3 cellular contexts compared by ENCODE assay signal in the genomic region with DNA sequence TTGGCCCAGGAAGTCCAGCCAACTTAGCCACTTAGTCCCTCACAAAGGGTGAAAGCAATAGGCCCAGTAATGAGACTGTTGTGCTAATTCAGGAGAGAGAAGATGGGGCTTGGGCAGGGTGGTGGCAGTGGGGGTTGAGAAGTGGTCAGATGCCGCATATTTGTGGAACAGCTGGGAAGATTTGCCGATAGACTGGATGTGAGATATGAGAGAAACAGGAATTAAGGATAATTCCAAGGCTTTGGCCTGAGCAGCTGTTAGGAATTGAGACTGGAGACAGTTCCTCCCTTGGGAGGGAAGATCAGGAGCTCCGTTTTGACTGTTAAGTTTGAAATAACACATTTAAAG.
TF ChIP-seq lines count a peak whose summit lies in the region.

No MANE protein-coding gene starts in this region.

TF ChIP-seq in SK-N-SH, 30 proteins besides CTCF, POLR2A, EP300 and RAD21:
- TF ChIP-seq, protein P1, sequence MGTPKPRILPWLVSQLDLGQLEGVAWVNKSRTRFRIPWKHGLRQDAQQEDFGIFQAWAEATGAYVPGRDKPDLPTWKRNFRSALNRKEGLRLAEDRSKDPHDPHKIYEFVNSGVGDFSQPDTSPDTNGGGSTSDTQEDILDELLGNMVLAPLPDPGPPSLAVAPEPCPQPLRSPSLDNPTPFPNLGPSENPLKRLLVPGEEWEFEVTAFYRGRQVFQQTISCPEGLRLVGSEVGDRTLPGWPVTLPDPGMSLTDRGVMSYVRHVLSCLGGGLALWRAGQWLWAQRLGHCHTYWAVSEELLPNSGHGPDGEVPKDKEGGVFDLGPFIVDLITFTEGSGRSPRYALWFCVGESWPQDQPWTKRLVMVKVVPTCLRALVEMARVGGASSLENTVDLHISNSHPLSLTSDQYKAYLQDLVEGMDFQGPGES (IDR thresholded peaks at IDR 0.05; ENCODE audit: low read depth, low read length): no peak
- TF ChIP-seq FOSL2 (IDR thresholded peaks at IDR 0.05; ENCODE audit: borderline replicate concordance, low read depth): no peak
- TF ChIP-seq TEAD4 (IDR thresholded peaks at IDR 0.05; ENCODE audit: borderline replicate concordance, insufficient read depth): no peak
- no peak for TF ChIP-seq FOXJ3 (CRISPR knock-in tag; IDR thresholded peaks at IDR 0.05)
- TF ChIP-seq SIN3A (IDR thresholded peaks at IDR 0.05; ENCODE audit: borderline replicate concordance, low read depth, low read length): no peak
- no peak for TF ChIP-seq MEF2A (IDR thresholded peaks at IDR 0.05; ENCODE audit: borderline replicate concordance, low read depth)

TF ChIP-seq in SK-N-SH treated with all-trans-retinoic acid at 6 μM for 48 hours, 23 proteins besides CTCF, POLR2A, EP300 and RAD21 (continued from another document):
- TF ChIP-seq, protein P2, sequence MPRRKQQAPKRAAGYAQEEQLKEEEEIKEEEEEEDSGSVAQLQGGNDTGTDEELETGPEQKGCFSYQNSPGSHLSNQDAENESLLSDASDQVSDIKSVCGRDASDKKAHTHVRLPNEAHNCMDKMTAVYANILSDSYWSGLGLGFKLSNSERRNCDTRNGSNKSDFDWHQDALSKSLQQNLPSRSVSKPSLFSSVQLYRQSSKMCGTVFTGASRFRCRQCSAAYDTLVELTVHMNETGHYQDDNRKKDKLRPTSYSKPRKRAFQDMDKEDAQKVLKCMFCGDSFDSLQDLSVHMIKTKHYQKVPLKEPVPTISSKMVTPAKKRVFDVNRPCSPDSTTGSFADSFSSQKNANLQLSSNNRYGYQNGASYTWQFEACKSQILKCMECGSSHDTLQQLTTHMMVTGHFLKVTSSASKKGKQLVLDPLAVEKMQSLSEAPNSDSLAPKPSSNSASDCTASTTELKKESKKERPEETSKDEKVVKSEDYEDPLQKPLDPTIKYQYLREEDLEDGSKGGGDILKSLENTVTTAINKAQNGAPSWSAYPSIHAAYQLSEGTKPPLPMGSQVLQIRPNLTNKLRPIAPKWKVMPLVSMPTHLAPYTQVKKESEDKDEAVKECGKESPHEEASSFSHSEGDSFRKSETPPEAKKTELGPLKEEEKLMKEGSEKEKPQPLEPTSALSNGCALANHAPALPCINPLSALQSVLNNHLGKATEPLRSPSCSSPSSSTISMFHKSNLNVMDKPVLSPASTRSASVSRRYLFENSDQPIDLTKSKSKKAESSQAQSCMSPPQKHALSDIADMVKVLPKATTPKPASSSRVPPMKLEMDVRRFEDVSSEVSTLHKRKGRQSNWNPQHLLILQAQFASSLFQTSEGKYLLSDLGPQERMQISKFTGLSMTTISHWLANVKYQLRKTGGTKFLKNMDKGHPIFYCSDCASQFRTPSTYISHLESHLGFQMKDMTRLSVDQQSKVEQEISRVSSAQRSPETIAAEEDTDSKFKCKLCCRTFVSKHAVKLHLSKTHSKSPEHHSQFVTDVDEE (CRISPR knock-in tag; IDR thresholded peaks at IDR 0.05): no peak
- no peak for TF ChIP-seq OSR1 (CRISPR knock-in tag; IDR thresholded peaks at IDR 0.05)

TF ChIP-seq in H1, 55 proteins besides CTCF, POLR2A, EP300 and RAD21 (continued from another document):
- TF ChIP-seq BRCA1 (IDR thresholded peaks at IDR 0.05; ENCODE audit: low read depth, low read length): no peak
- no peak for TF ChIP-seq ATF3 (IDR thresholded peaks at IDR 0.05; ENCODE audit: insufficient read depth, low read depth, low read length)
- no peak for TF ChIP-seq RFX5 (IDR thresholded peaks at IDR 0.05; ENCODE audit: borderline replicate concordance, low read depth, low read length)
- TF ChIP-seq CREB1 (IDR thresholded peaks at IDR 0.05): no peak
- TF ChIP-seq TEAD4 (IDR thresholded peaks at IDR 0.05; ENCODE audit: low read depth, low read length): no peak
TF ChIP-seq in H1: peak in this region for 0.
